In the genomic region with DNA sequence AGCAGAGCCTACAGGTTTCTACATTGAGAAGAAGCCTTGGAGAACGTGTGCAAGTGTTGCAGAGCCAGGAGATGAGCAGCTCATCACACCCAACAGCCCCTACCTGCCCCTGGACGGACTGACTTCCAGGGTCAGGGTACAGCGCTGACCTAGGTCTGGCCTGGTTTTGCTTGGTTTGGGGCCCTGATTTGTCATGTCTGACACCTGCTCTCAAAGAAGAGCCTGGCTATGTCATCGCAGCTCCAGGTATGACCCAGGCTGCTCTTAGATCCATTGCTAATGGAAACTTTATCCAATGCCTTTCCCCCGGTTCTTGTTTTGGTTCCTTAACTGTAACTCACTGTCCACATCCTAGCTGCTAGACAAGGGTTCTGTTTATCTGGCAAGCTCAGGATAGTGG, we compare ENCODE assay signal across 37 cellular contexts.
"Had no signal": no experiment of that assay in that cellular context is flagged by ENCODE, and none has a peak within 500 bp of the region (broad histone marks: within the 10 kb centered on the region; RNA-seq: fewer than 3 reads in every experiment).

No MANE protein-coding gene starts in this region.

- H3K36me3 Mint-ChIP-seq: activated CD8-positive, alpha-beta memory T cell treated with anti-CD3 and anti-CD28 coated beads, Interleukin-2, amount 10 ng/mL, durations not matched to agents 7 days and 5 days; activated naive CD4-positive, alpha-beta T cell treated with anti-CD3 and anti-CD28 coated beads, Interleukin-2, amount 10 ng/mL, durations not matched to agents 7 days and 5 days; activated naive CD4-positive, alpha-beta T cell treated with anti-CD3 and anti-CD28 coated beads, Interleukin-2, amount 50 U/mL, for 24 hours; activated naive CD8-positive, alpha-beta T cell; activated naive CD8-positive, alpha-beta T cell treated with anti-CD3 and anti-CD28 coated beads, Interleukin-2, amount 10 ng/mL, durations not matched to agents 7 days and 5 days; brain had no signal

- DNase-seq: activated CD4-positive, alpha-beta memory T cell treated with anti-CD3 and anti-CD28 coated beads, Interleukin-2, amount 10 ng/mL, durations not matched to agents 7 days and 5 days; activated CD4-positive, alpha-beta T cell treated with anti-CD3 and anti-CD28 coated beads for 1 hour; activated CD4-positive, alpha-beta T cell treated with anti-CD3 and anti-CD28 coated beads for 36 hours; activated CD4-positive, alpha-beta T cell treated with anti-CD3 and anti-CD28 coated beads for 48 hours; activated CD4-positive, alpha-beta T cell treated with anti-CD3 and anti-CD28 coated beads, Interleukin-2, amount 10 ng/mL, durations not matched to agents 7 days and 5 days; activated CD4-positive, alpha-beta T cell treated with anti-CD3 and anti-CD28 coated beads, Interleukin-2, amount 50 U/mL, for 48 hours; activated CD4-positive, CD25-positive, alpha-beta regulatory T cell; activated CD8-positive, alpha-beta memory T cell treated with anti-CD3 and anti-CD28 coated beads for 24 hours; activated CD8-positive, alpha-beta memory T cell treated with anti-CD3 and anti-CD28 coated beads, Interleukin-2, amount 10 ng/mL, durations not matched to agents 7 days and 5 days; activated CD8-positive, alpha-beta memory T cell treated with anti-CD3 and anti-CD28 coated beads, Interleukin-2, amount 50 U/mL, for 48 hours; activated CD8-positive, alpha-beta T cell treated with anti-CD3 and anti-CD28 coated beads, Interleukin-2, amount 10 ng/mL, durations not matched to agents 7 days and 5 days; activated effector memory CD4-positive, alpha-beta T cell treated with Interleukin-2 at 50 U/mL for 16 hours; activated gamma-delta T cell; activated naive CD4-positive, alpha-beta T cell treated with anti-CD3 and anti-CD28 coated beads, Interleukin-2, amount 10 ng/mL, durations not matched to agents 7 days and 5 days; activated naive CD4-positive, alpha-beta T cell treated with Interleukin-2 at 50 U/mL for 16 hours; activated naive CD8-positive, alpha-beta T cell treated with anti-CD3 and anti-CD28 coated beads, Interleukin-2, amount 10 ng/mL, durations not matched to agents 7 days and 5 days; activated naive CD8-positive, alpha-beta T cell treated with anti-CD3 and anti-CD28 coated beads, Interleukin-2, amount 50 U/mL, for 24 hours; activated T-cell treated with anti-CD3 and anti-CD28 coated beads, Interleukin-2, amount 50 U/mL, for 24 hours; activated T-cell treated with anti-CD3 and anti-CD28 coated beads, Interleukin-2, amount 50 U/mL, for 48 hours; amygdala; anterior cingulate cortex; cerebellar nuclear complex; T-helper 2 cell; T-helper 9 cell; WERI-Rb-1 had no signal

- H3K4me3 ChIP-seq: ascending aorta, cardiac muscle cell had no signal

- H3K36me3 ChIP-seq: ascending aorta, cardiac muscle cell, WERI-Rb-1 had no signal

- H3K4me3 Mint-ChIP-seq: activated CD4-positive, alpha-beta memory T cell treated with anti-CD3 and anti-CD28 coated beads, Interleukin-2, amount 10 ng/mL, durations not matched to agents 7 days and 5 days; activated CD4-positive, alpha-beta T cell treated with anti-CD3 and anti-CD28 coated beads for 36 hours; activated CD4-positive, alpha-beta T cell treated with anti-CD3 and anti-CD28 coated beads, Interleukin-2, amount 10 ng/mL, durations not matched to agents 7 days and 5 days; activated CD8-positive, alpha-beta memory T cell treated with anti-CD3 and anti-CD28 coated beads, Interleukin-2, amount 10 ng/mL, durations not matched to agents 7 days and 5 days; activated CD8-positive, alpha-beta T cell treated with anti-CD3 and anti-CD28 coated beads, Interleukin-2, amount 10 ng/mL, durations not matched to agents 7 days and 5 days; activated naive CD4-positive, alpha-beta T cell treated with anti-CD3 and anti-CD28 coated beads, Interleukin-2, amount 10 ng/mL, durations not matched to agents 7 days and 5 days; activated naive CD4-positive, alpha-beta T cell treated with anti-CD3 and anti-CD28 coated beads, Interleukin-2, amount 50 U/mL, for 24 hours; activated naive CD8-positive, alpha-beta T cell; activated naive CD8-positive, alpha-beta T cell treated with anti-CD3 and anti-CD28 coated beads, Interleukin-2, amount 10 ng/mL, durations not matched to agents 7 days and 5 days; activated naive CD8-positive, alpha-beta T cell treated with anti-CD3 and anti-CD28 coated beads, Interleukin-2, amount 50 U/mL, for 24 hours; activated T-cell treated with anti-CD3 and anti-CD28 coated beads, Interleukin-2, amount 50 U/mL, for 24 hours; central memory CD8-positive, alpha-beta T cell; T-helper 1 cell treated with Interleukin-12 subunit alpha and Interleukin-12 subunit beta and Interleukin-4 antibody, amounts not matched to agents 30 μg/mL and 1 μg/mL, for 36 hours; T-helper 2 cell treated with Interferon-gamma antibody and Interleukin-4, amounts not matched to agents 5 μg/mL and 100 μg/mL, for 36 hours had no signal

- H3K4me1 ChIP-seq: ascending aorta had no signal

- H3K27me3 ChIP-seq: ascending aorta, cardiac muscle cell had no signal

- H3K4me1 Mint-ChIP-seq: activated CD4-positive, alpha-beta memory T cell treated with anti-CD3 and anti-CD28 coated beads, Interleukin-2, amount 10 ng/mL, durations not matched to agents 7 days and 5 days; activated CD4-positive, alpha-beta T cell treated with anti-CD3 and anti-CD28 coated beads for 36 hours; activated CD4-positive, alpha-beta T cell treated with anti-CD3 and anti-CD28 coated beads, Interleukin-2, amount 10 ng/mL, durations not matched to agents 7 days and 5 days; activated CD8-positive, alpha-beta memory T cell treated with anti-CD3 and anti-CD28 coated beads, Interleukin-2, amount 10 ng/mL, durations not matched to agents 7 days and 5 days; activated naive CD4-positive, alpha-beta T cell treated with anti-CD3 and anti-CD28 coated beads, Interleukin-2, amount 10 ng/mL, durations not matched to agents 7 days and 5 days; activated naive CD4-positive, alpha-beta T cell treated with anti-CD3 and anti-CD28 coated beads, Interleukin-2, amount 50 U/mL, for 24 hours; activated naive CD8-positive, alpha-beta T cell treated with anti-CD3 and anti-CD28 coated beads, Interleukin-2, amount 10 ng/mL, durations not matched to agents 7 days and 5 days; activated naive CD8-positive, alpha-beta T cell treated with anti-CD3 and anti-CD28 coated beads, Interleukin-2, amount 50 U/mL, for 24 hours; central memory CD8-positive, alpha-beta T cell had no signal

- H3K27ac Mint-ChIP-seq: activated CD4-positive, alpha-beta memory T cell treated with anti-CD3 and anti-CD28 coated beads, Interleukin-2, amount 10 ng/mL, durations not matched to agents 7 days and 5 days; activated CD4-positive, alpha-beta T cell treated with anti-CD3 and anti-CD28 coated beads for 36 hours; activated CD4-positive, alpha-beta T cell treated with anti-CD3 and anti-CD28 coated beads, Interleukin-2, amount 10 ng/mL, durations not matched to agents 7 days and 5 days; activated CD8-positive, alpha-beta memory T cell treated with anti-CD3 and anti-CD28 coated beads, Interleukin-2, amount 10 ng/mL, durations not matched to agents 7 days and 5 days; activated CD8-positive, alpha-beta T cell treated with anti-CD3 and anti-CD28 coated beads, Interleukin-2, amount 10 ng/mL, durations not matched to agents 7 days and 5 days; activated naive CD4-positive, alpha-beta T cell treated with anti-CD3 and anti-CD28 coated beads, Interleukin-2, amount 10 ng/mL, durations not matched to agents 7 days and 5 days; activated naive CD4-positive, alpha-beta T cell treated with anti-CD3 and anti-CD28 coated beads, Interleukin-2, amount 50 U/mL, for 24 hours; activated naive CD8-positive, alpha-beta T cell; activated naive CD8-positive, alpha-beta T cell treated with anti-CD3 and anti-CD28 coated beads, Interleukin-2, amount 10 ng/mL, durations not matched to agents 7 days and 5 days; activated naive CD8-positive, alpha-beta T cell treated with anti-CD3 and anti-CD28 coated beads, Interleukin-2, amount 50 U/mL, for 24 hours; activated T-cell treated with anti-CD3 and anti-CD28 coated beads, Interleukin-2, amount 50 U/mL, for 24 hours; activated T-helper 2 cell treated with anti-CD3 and anti-CD28 coated beads, Interferon-gamma antibody, Interleukin-2, Interleukin-4, amounts not matched to agents 10 μg/mL and 5 μg/mL and 100 μg/mL, durations not matched to agents 14 hours and 24 hours and 36 hours; T-helper 1 cell treated with Interleukin-12 subunit alpha and Interleukin-12 subunit beta and Interleukin-4 antibody, amounts not matched to agents 30 μg/mL and 1 μg/mL, for 36 hours; T-helper 2 cell treated with Interferon-gamma antibody and Interleukin-4, amounts not matched to agents 5 μg/mL and 100 μg/mL, for 36 hours had no signal

- H3K27ac ChIP-seq: ascending aorta, WERI-Rb-1 had no signal

- H3K9me3 ChIP-seq: ascending aorta had no signal

- FAIRE-seq: bronchial epithelial cell had no signal

- ATAC-seq: activated CD4-positive, alpha-beta T cell treated with anti-CD3 and anti-CD28 coated beads for 36 hours; activated CD4-positive, CD25-positive, alpha-beta regulatory T cell treated with anti-CD3 and anti-CD28 coated beads, Interleukin-2, amount 50 U/mL, for 24 hours; activated CD8-positive, alpha-beta memory T cell treated with anti-CD3 and anti-CD28 coated beads, Interleukin-2, amount 10 ng/mL, durations not matched to agents 7 days and 5 days; activated CD8-positive, alpha-beta T cell treated with anti-CD3 and anti-CD28 coated beads, Interleukin-2, amount 10 ng/mL, durations not matched to agents 7 days and 5 days; activated naive CD8-positive, alpha-beta T cell treated with anti-CD3 and anti-CD28 coated beads, Interleukin-2, amount 50 U/mL, for 24 hours; WTC11 had no signal

- H3K27me3 Mint-ChIP-seq: activated CD4-positive, alpha-beta memory T cell treated with anti-CD3 and anti-CD28 coated beads, Interleukin-2, amount 10 ng/mL, durations not matched to agents 7 days and 5 days; activated CD4-positive, alpha-beta T cell treated with anti-CD3 and anti-CD28 coated beads, Interleukin-2, amount 10 ng/mL, durations not matched to agents 7 days and 5 days; activated CD8-positive, alpha-beta memory T cell treated with anti-CD3 and anti-CD28 coated beads, Interleukin-2, amount 10 ng/mL, durations not matched to agents 7 days and 5 days; activated naive CD4-positive, alpha-beta T cell treated with anti-CD3 and anti-CD28 coated beads, Interleukin-2, amount 10 ng/mL, durations not matched to agents 7 days and 5 days; activated naive CD8-positive, alpha-beta T cell treated with anti-CD3 and anti-CD28 coated beads, Interleukin-2, amount 10 ng/mL, durations not matched to agents 7 days and 5 days had no signal

- H3K9me3 Mint-ChIP-seq: activated CD4-positive, alpha-beta T cell treated with anti-CD3 and anti-CD28 coated beads, Interleukin-2, amount 10 ng/mL, durations not matched to agents 7 days and 5 days; activated naive CD4-positive, alpha-beta T cell treated with anti-CD3 and anti-CD28 coated beads, Interleukin-2, amount 10 ng/mL, durations not matched to agents 7 days and 5 days; activated naive CD8-positive, alpha-beta T cell treated with anti-CD3 and anti-CD28 coated beads, Interleukin-2, amount 50 U/mL, for 24 hours; activated T-helper 2 cell treated with anti-CD3 and anti-CD28 coated beads, Interferon-gamma antibody, Interleukin-2, Interleukin-4, amounts not matched to agents 10 μg/mL and 5 μg/mL and 100 μg/mL, durations not matched to agents 14 hours and 24 hours and 36 hours; central memory CD8-positive, alpha-beta T cell; T-helper 2 cell treated with Interferon-gamma antibody and Interleukin-4, amounts not matched to agents 5 μg/mL and 100 μg/mL, for 36 hours had no signal
